ENCODE assay signal across 20 cellular contexts in genomic region chr2:29222381-29223179, GRCh38.
DNase-seq lines count a peak whose midpoint lies in the region; TF ChIP-seq lines count a peak whose summit lies in the region.
"Had no signal": no experiment of that assay in that cellular context is flagged by ENCODE, and none has a peak within 500 bp of the region (broad histone marks: within the 10 kb centered on the region; RNA-seq: fewer than 3 reads in every experiment).

No MANE protein-coding gene starts in this region.

- H3K27me3 Mint-ChIP-seq in CD14-positive monocyte (ENCODE audit: low read depth in 3 of 3) (peaks cover 13 to 43% (median 23%) of the 10 kb centered on the region in 3 donors), Calu3 (ENCODE audit: unreplicated experiment) (peaks cover 27% of the 10 kb centered on the region)

- H3K27ac Mint-ChIP-seq in CD14-positive monocyte (no peak overlapping the region), Calu3 (ENCODE audit: unreplicated experiment) (peak overlapping the region; percentile 77)
- H3K27ac Mint-ChIP-seq: CD8-positive, alpha-beta T cell had no signal

- 73 to 91% (median 84%) methylated on average over 10 to 11 of the region's 11 CpGs for WGBS in spleen, 5 donors

- no peak for TF ChIP-seq CTCF in CD14-positive monocyte (IDR thresholded peaks at IDR 0.05)
- TF ChIP-seq CTCF in Calu3 (IDR thresholded peaks at IDR 0.05; ENCODE audit: unreplicated experiment), result no peak
- no peak for TF ChIP-seq CTCF in spleen (IDR thresholded peaks at IDR 0.05 in 8 of 11, conservative IDR thresholded peaks at IDR 0.05 in 3 of 11)

- H3K36me3 Mint-ChIP-seq in CD14-positive monocyte (no peaks in the 10 kb centered on the region), Calu3 (ENCODE audit: insufficient read depth, unreplicated experiment) (peaks cover 68% of the 10 kb centered on the region)
- H3K36me3 Mint-ChIP-seq: CD8-positive, alpha-beta T cell; IgD-negative memory B cell had no signal

- no peaks in the 10 kb centered on the region for H3K9me3 ChIP-seq in spleen

- H3K36me3 ChIP-seq in spleen, result no peaks in the 10 kb centered on the region

- TF ChIP-seq POLR2A in spleen (IDR thresholded peaks at IDR 0.05), result no peak
- TF ChIP-seq POLR2A in erythroblast (IDR thresholded peaks at IDR 0.05; ENCODE audit: low read length), result no peak

- peak overlapping the region in 1 of 2 donors; percentile 35 for H3K4me3 Mint-ChIP-seq in CD14-positive monocyte
- peak overlapping the region; percentile 13 for H3K4me3 Mint-ChIP-seq in Calu3 (ENCODE audit: low read depth, unreplicated experiment)
- H3K4me3 Mint-ChIP-seq: CD8-positive, alpha-beta T cell; IgD-negative memory B cell had no signal

- BruUV-seq in Calu3 (replicated peaks; lab: Mats Ljungman, UMichigan), result no TSS peak

- peaks cover 0 to 6% (median 0%) of the 10 kb centered on the region in 6 donors for H3K4me1 ChIP-seq in spleen

- intact Hi-C loops in CD14-positive monocyte (cut with micrococcal nuclease), result no loop called here
- intact Hi-C loops in Calu3 (cut with micrococcal nuclease; ENCODE audit: unreplicated experiment), result no loop called here
- intact Hi-C loops in spleen (cut with DNase I; ENCODE audit: low total_unique reads), result no loop called here
- intact Hi-C loops in posterior cingulate gyrus (cut with DNase I), result no loop called here

- no peak overlapping the region for H3K27ac ChIP-seq in spleen
- H3K27ac ChIP-seq: HL-60, KMS-11 had no signal

- DNase-seq in CD14-positive monocyte (ENCODE audit: low spot score) (peak; percentile 18), Calu3 (no peak), islet precursor cell (peak; percentile 24), spleen (peak; percentile 55), OCI-M1 (lab: John Stamatoyannopoulos, UW) (no peak), posterior cingulate gyrus (no peak), erythroblast (lab: John Stamatoyannopoulos, UW) (no peak)
- DNase-seq: C1 segment of cervical spinal cord; CD8-positive, alpha-beta T cell; DMS79 treated with DMSO at 0.1 percent for 48 hours; NCI-H1048; NCI-H1417; NCI-H1694; NCI-H2029 treated with DMSO at 0.1 percent for 48 hours; NCI-H446 treated with DMSO at 0.1 percent for 48 hours; NCI-H526 treated with DMSO at 0.1 percent for 48 hours; SHP77 treated with DMSO at 0.1 percent for 48 hours had no signal

- H3K4me3 ChIP-seq in spleen, result no peak overlapping the region

- peaks cover 10% of the 10 kb centered on the region for H3K4me1 Mint-ChIP-seq in CD14-positive monocyte
- H3K4me1 Mint-ChIP-seq in Calu3 (ENCODE audit: low read depth, unreplicated experiment), result peaks cover 7% of the 10 kb centered on the region
- H3K4me1 Mint-ChIP-seq: IgD-negative memory B cell had no signal

- H3K9me3 Mint-ChIP-seq in CD14-positive monocyte (no peaks in the 10 kb centered on the region), Calu3 (ENCODE audit: low read depth, unreplicated experiment) (no peaks in the 10 kb centered on the region)
- H3K9me3 Mint-ChIP-seq: CD8-positive, alpha-beta T cell; IgD-negative memory B cell had no signal

- CTCF ChIA-PET in Calu3 (lab: Charles Lee), result no interaction called here

- peaks cover 0 to 23% (median 0%) of the 10 kb centered on the region in 7 donors for H3K27me3 ChIP-seq in spleen (replicated peaks in 1 of 7)

Comparison
In these comparisons a context has a peak if more than half of its experiments do, and no peak if none do; other contexts are left out.
1. DNase-seq: peak in CD14-positive monocyte (single experiment), islet precursor cell (single experiment) and spleen (single experiment); none in Calu3 (single experiment), OCI-M1 (single experiment), posterior cingulate gyrus (0 of 10) and erythroblast (0 of 2).